In genomic region chr6:29617782-29618557, GRCh38 we compare ENCODE assay signal across 16 cellular contexts. TPM values are rescaled to one million over a fixed set of nuclear protein-coding genes. Genes with fewer than 3 reads are reported as not detected.
DNase-seq lines count a peak whose midpoint lies in the region; ATAC-seq and TF ChIP-seq lines count a peak whose summit lies in the region.
"Had no signal": no experiment of that assay in that cellular context is flagged by ENCODE, and none has a peak within 500 bp of the region (broad histone marks: within the 10 kb centered on the region; RNA-seq: fewer than 3 reads in every experiment).

No MANE protein-coding gene starts in this region.

- no peak overlapping the region for H3K4ac ChIP-seq in mesendoderm (ENCODE audit: low read depth, low read length)

- H3K4me1 ChIP-seq in DOHH2 (ENCODE audit: control insufficient read depth, low read length) (no peaks in the 10 kb centered on the region), mesendoderm (ENCODE audit: control insufficient read depth, low read depth, low read length) (peaks cover 13% of the 10 kb centered on the region)
- H3K4me1 ChIP-seq: heart right ventricle had no signal

- H3K4me2 ChIP-seq in DOHH2 (ENCODE audit: low read length): no peak overlapping the region
- no peak overlapping the region for H3K4me2 ChIP-seq in mesendoderm (ENCODE audit: low read length)

- no peak overlapping the region for H3K9ac ChIP-seq in mesendoderm (ENCODE audit: low read length)

- ATAC-seq in GM18867 (IDR thresholded peaks at IDR 0.05; ENCODE audit: unreplicated experiment): no peak
- ATAC-seq in HG02938 (IDR thresholded peaks at IDR 0.05; ENCODE audit: unreplicated experiment): no peak
- ATAC-seq: heart right ventricle; stimulated activated naive CD8-positive, alpha-beta T cell treated with anti-CD3 and anti-CD28 coated beads, Interleukin-15, amount 100 ng/mL, for 72 hours; T-helper 17 cell had no signal

- H2BK5ac ChIP-seq in mesendoderm (ENCODE audit: low read length): no peak overlapping the region

- no peak overlapping the region for H3K56ac ChIP-seq in mesendoderm (ENCODE audit: low read length)

- H4K5ac ChIP-seq in mesendoderm (ENCODE audit: low read length): no peak overlapping the region

- H3F3A ChIP-seq in DOHH2 (ENCODE audit: control insufficient read depth, insufficient read depth): no peaks in the 10 kb centered on the region

- no peak overlapping the region for H2BK120ac ChIP-seq in mesendoderm (ENCODE audit: low read depth, low read length)

- no peak overlapping the region for H4K8ac ChIP-seq in mesendoderm (ENCODE audit: low read depth, low read length)

- no peak overlapping the region for H2BK15ac ChIP-seq in mesendoderm (replicated peaks; ENCODE audit: low read depth)

- H3K9me2 ChIP-seq in DOHH2 (replicated peaks; ENCODE audit: control insufficient read depth, low read length): no peaks in the 10 kb centered on the region

- CTCF ChIA-PET in HEK293T (lab: Yijun Ruan, JAX): no interaction called here

- H2AK5ac ChIP-seq in mesendoderm (ENCODE audit: low read length): no peak overlapping the region

- no peak overlapping the region for H3K23ac ChIP-seq in mesendoderm (ENCODE audit: low read length)

- H3K27me3 ChIP-seq in DOHH2 (ENCODE audit: control insufficient read depth, low read length) (no peaks in the 10 kb centered on the region), mesendoderm (ENCODE audit: insufficient read depth, low read length, poor library complexity) (no peaks in the 10 kb centered on the region)
- H3K27me3 ChIP-seq: heart right ventricle had no signal

- H3K4me3 ChIP-seq in DOHH2 (ENCODE audit: low read length) (no peak overlapping the region), WI38 (ENCODE audit: low read depth, low read length) (no peak overlapping the region), mesendoderm (ENCODE audit: low read length) (no peak overlapping the region)
- H3K4me3 ChIP-seq: heart right ventricle, lung had no signal

- POLR2A ChIA-PET in HEK293T (lab: Yijun Ruan, JAX): interaction anchor here (2.0 kb wide), 1 partner anchor 16 kb away, joined by 5 read pairs; the partner anchor contains the start of gene GABBR1

- peaks cover 14% of the 10 kb centered on the region for H3K79me1 ChIP-seq in mesendoderm (ENCODE audit: low read length)

- TF ChIP-seq CTCF in DOHH2 (IDR thresholded peaks at IDR 0.05; ENCODE audit: low read depth, low read length, poor library complexity, severe bottlenecking) (peak; percentile 61), WI38 (IDR thresholded peaks at IDR 0.05; ENCODE audit: low read depth, low read length) (0 out of 2 replicates have a peak, but pooled peaks have one; percentile 7)

- WGBS in mesendoderm (ENCODE audit: extremely low coverage, insufficient coverage, low lambda C conversion rate): no CpG with 5 or more reads among the region's 8 CpGs

- H4K20me1 ChIP-seq in DOHH2 (ENCODE audit: control insufficient read depth, insufficient read depth, low read depth, low read length): no peaks in the 10 kb centered on the region

- H3K18ac ChIP-seq in mesendoderm (ENCODE audit: low read length): no peak overlapping the region

- no peak overlapping the region for H3K27ac ChIP-seq in DOHH2 (ENCODE audit: low read depth, low read length)
- no peak overlapping the region for H3K27ac ChIP-seq in mesendoderm (ENCODE audit: low read depth, low read length)
- H3K27ac ChIP-seq: heart right ventricle had no signal

- H3K79me2 ChIP-seq in DOHH2 (ENCODE audit: control insufficient read depth, low read length): no peaks in the 10 kb centered on the region
- peaks cover 17% of the 10 kb centered on the region for H3K79me2 ChIP-seq in mesendoderm (ENCODE audit: control insufficient read depth, insufficient read depth, low read length)

- no peaks in the 10 kb centered on the region for H3K9me3 ChIP-seq in DOHH2 (ENCODE audit: control insufficient read depth, insufficient read depth, low read length)
- H3K9me3 ChIP-seq: heart right ventricle had no signal

- DNase-seq in HEK293T (ENCODE audit: extremely low spot score) (peak; percentile 43), mesendoderm (peak; percentile 68), EL (no peak)
- no peak for DNase-seq in NK-92 treated with Interleukin-12 subunit alpha and Interleukin-12 subunit beta, amount 100 ng/mL, for 24 hours (lab: John Stamatoyannopoulos, UW)
- DNase-seq: activated CD8-positive, alpha-beta memory T cell treated with anti-CD3 and anti-CD28 coated beads, Interleukin-2, amount 50 U/mL, for 48 hours; effector memory CD4-positive, alpha-beta T cell; heart right ventricle; NCI-H2029; stimulated activated CD4-positive, alpha-beta T cell treated with anti-CD3 and anti-CD28 coated beads, Interleukin-4, amount 100 ng/mL, for 1 hour; stimulated activated naive CD8-positive, alpha-beta T cell treated with anti-CD3 and anti-CD28 coated beads, Interleukin-15, amount 100 ng/mL, for 72 hours; T-helper 17 cell had no signal

- H3K36me3 ChIP-seq in DOHH2 (ENCODE audit: control insufficient read depth, low read length) (peaks cover 16% of the 10 kb centered on the region), mesendoderm (ENCODE audit: control insufficient read depth, insufficient read depth, low read length) (peaks cover 20% of the 10 kb centered on the region)

TF ChIP-seq in HEK293T, 16 proteins besides CTCF, POLR2A, EP300 and RAD21:
- TF ChIP-seq FOXK2 (IDR thresholded peaks at IDR 0.05) (no peak), ELF4 (IDR thresholded peaks at IDR 0.05) (no peak), FOXA1 (IDR thresholded peaks at IDR 0.05) (no peak), FOXM1 (IDR thresholded peaks at IDR 0.05; ENCODE audit: borderline replicate concordance) (no peak), LEF1 (IDR thresholded peaks at IDR 0.05; ENCODE audit: borderline replicate concordance) (no peak), TARDBP (IDR thresholded peaks at IDR 0.05) (no peak), L3MBTL2 (conservative IDR thresholded peaks at IDR 0.05) (no peak), ARNT (IDR thresholded peaks at IDR 0.05) (no peak), HDGF (IDR thresholded peaks at IDR 0.05; ENCODE audit: borderline replicate concordance) (no peak), PKNOX1 (IDR thresholded peaks at IDR 0.05) (no peak), SUZ12 (IDR thresholded peaks at IDR 0.05) (no peak), ZNF384 (IDR thresholded peaks at IDR 0.05) (no peak), BHLHE40 (IDR thresholded peaks at IDR 0.05; ENCODE audit: borderline replicate concordance) (no peak), CTBP1 (IDR thresholded peaks at IDR 0.05; ENCODE audit: borderline replicate concordance) (no peak), NFRKB (IDR thresholded peaks at IDR 0.05) (no peak), SP1 (IDR thresholded peaks at IDR 0.05) (no peak)

RNA-seq across cellular contexts. Expression of gene GABBR1, which starts 15.0 kb away (rescaled TPM):
- polyA plus RNA-seq in mesendoderm (2013, experiment 1 of 2): 27.2 TPM
- polyA plus RNA-seq in mesendoderm (2013, experiment 2 of 2): 27.5 TPM

RNA-seq across cellular contexts. Expression of gene OR2H2, which starts 33.0 kb away (rescaled TPM):
- not detected for polyA plus RNA-seq in mesendoderm (2013, experiment 1 of 2)
- not detected for polyA plus RNA-seq in mesendoderm (2013, experiment 2 of 2)
- polyA plus RNA-seq: heart right ventricle, lung had no signal

RNA-seq across cellular contexts. Expression of gene MOG, which starts 38.9 kb away (rescaled TPM):
- 0.37 TPM for polyA plus RNA-seq in mesendoderm (2013, experiment 1 of 2)
- 0.32 TPM for polyA plus RNA-seq in mesendoderm (2013, experiment 2 of 2)
- polyA plus RNA-seq: lung had no signal

RNA-seq across cellular contexts. Expression of gene UBD, which starts 58.4 kb away (rescaled TPM):
- polyA plus RNA-seq in mesendoderm (2013, experiment 1 of 2): 0.07 TPM
- not detected for polyA plus RNA-seq in mesendoderm (2013, experiment 2 of 2)

Comparison
In these comparisons a context has a peak if more than half of its experiments do, and no peak if none do; other contexts are left out.
1. DNase-seq: peak in HEK293T (single experiment) and mesendoderm (single experiment); none in EL (single experiment) and NK-92 treated with Interleukin-12 subunit alpha and Interleukin-12 subunit beta, amount 100 ng/mL, for 24 hours (single experiment).